In genomic region chr1:100352267-100353072, GRCh38 we compare ENCODE assay signal across 8 cellular contexts. TPM values are rescaled to one million over a fixed set of nuclear protein-coding genes. Genes with fewer than 3 reads are reported as not detected.
A peak's percentile ranks its signal among the peaks of the same experiment; 100 is the strongest.
DNase-seq lines count a peak whose midpoint lies in the region; ATAC-seq and TF ChIP-seq lines count a peak whose summit lies in the region.

CDC14A (plus strand) TSS chr1:100352506; CDS start chr1:100352955, 449 bp downstream.

- peak within 1 kb of the TSS; percentile 98 for H3K18ac ChIP-seq in H9 (ENCODE audit: insufficient read length, low read depth, low read length)

- H3K36me3 ChIP-seq in MG63 (no peaks in the 10 kb centered on the region), neuron (ENCODE audit: insufficient read depth, low read length) (no peaks in the 10 kb centered on the region), subcutaneous abdominal adipose tissue (ENCODE audit: control insufficient read depth in 5 of 5, insufficient read depth in 5 of 5, low read length in 5 of 5) (no peaks in the 10 kb centered on the region)

- no peaks in the 10 kb centered on the region for H3K9me3 ChIP-seq in H9 (ENCODE audit: control insufficient read depth, low read depth, low read length)
- H3K9me3 ChIP-seq in MG63, result no peaks in the 10 kb centered on the region
- H3K9me3 ChIP-seq in neuron (ENCODE audit: low read length), result no peaks in the 10 kb centered on the region
- no peaks in the 10 kb centered on the region for H3K9me3 ChIP-seq in subcutaneous abdominal adipose tissue (ENCODE audit: control insufficient read depth in 5 of 5, low read length in 5 of 5)

- peak within 1 kb of the TSS; percentile 92 to 97 for H3K4me3 Mint-ChIP-seq in H9

- H3K9me3 Mint-ChIP-seq in H9, result no peaks in the 10 kb centered on the region; a peak in 2 of 5 replicates

- H2AFZ ChIP-seq in H9 (ENCODE audit: low read length), result no peak within 1 kb of the TSS
- H2AFZ ChIP-seq in neuron (ENCODE audit: low read depth, low read length), result peak within 1 kb of the TSS; percentile 79

- no peaks in the 10 kb centered on the region for H3K79me2 ChIP-seq in H9 (ENCODE audit: insufficient read depth, low read length)

- no CpG with 5 or more reads among the region's 65 CpGs for WGBS in H9 (ENCODE audit: extremely low coverage, insufficient read length, low lambda C conversion rate)

- H3K27ac ChIP-seq in H9 (ENCODE audit: insufficient read length, low read depth, low read length), result peak within 1 kb of the TSS; percentile 94
- peak within 1 kb of the TSS; percentile 74 for H3K27ac ChIP-seq in foreskin keratinocyte
- H3K27ac ChIP-seq in subcutaneous abdominal adipose tissue (ENCODE audit: low read depth, low read length), result peak within 1 kb of the TSS; percentile 91

- H3K4me1 ChIP-seq in H9 (ENCODE audit: insufficient read depth, low read length) (peaks cover 4% of the 10 kb centered on the region; the same call in 1 of the 2 replicates), foreskin keratinocyte (peaks cover 15% of the 10 kb centered on the region), neuron (ENCODE audit: insufficient read depth, low read length) (peaks cover 30% of the 10 kb centered on the region), subcutaneous abdominal adipose tissue (ENCODE audit: control insufficient read depth in 5 of 5, insufficient read depth in 5 of 5, low read length in 5 of 5) (peaks cover 10 to 39% (median 26%) of the 10 kb centered on the region in 5 donors)

- no peak within 1 kb of the TSS for H3K23ac ChIP-seq in H9 (ENCODE audit: insufficient read length, low read depth, low read length)

- peak within 1 kb of the TSS; percentile 97 for H3K14ac ChIP-seq in H9 (ENCODE audit: insufficient read depth, low read length)

- no peak within 1 kb of the TSS for H2BK20ac ChIP-seq in H9 (ENCODE audit: low read depth, low read length, poor library complexity, severe bottlenecking)

- H3K56ac ChIP-seq in H9 (ENCODE audit: insufficient read length, low read depth, low read length), result no peak within 1 kb of the TSS

- H3K9ac ChIP-seq in H9 (ENCODE audit: extremely low read depth, insufficient read length, low read length) (peak within 1 kb of the TSS; percentile 92), subcutaneous abdominal adipose tissue (ENCODE audit: low read length in 5 of 5) (peak within 1 kb of the TSS; percentile 71 to 87 (median 74))

- H4K20me1 ChIP-seq in H9 (ENCODE audit: control insufficient read depth, insufficient read depth, insufficient read length), result no peaks in the 10 kb centered on the region

- H3K27ac Mint-ChIP-seq in H9, result peak within 1 kb of the TSS; percentile 95 to 99 (median 98)

- peak; percentile 74 for ATAC-seq in foreskin keratinocyte

- H3K4me3 ChIP-seq in MG63, result peak within 1 kb of the TSS; percentile 77
- peak within 1 kb of the TSS; percentile 93 for H3K4me3 ChIP-seq in neuron (ENCODE audit: low read length)
- peak within 1 kb of the TSS; percentile 89 to 95 (median 91) for H3K4me3 ChIP-seq in subcutaneous abdominal adipose tissue (ENCODE audit: low read depth in 1 of 5, low read length in 5 of 5)

- H3T11ph ChIP-seq in H9 (ENCODE audit: low read length), result peak within 1 kb of the TSS; percentile 12

- H2AK5ac ChIP-seq in H9 (ENCODE audit: insufficient read length, low read length), result no peak within 1 kb of the TSS

- H2BK5ac ChIP-seq in H9 (ENCODE audit: insufficient read length, low read length), result peak within 1 kb of the TSS; percentile 83

- H4K5ac ChIP-seq in H9 (ENCODE audit: insufficient read length, low read depth, low read length), result peak within 1 kb of the TSS; percentile 82

- H3K79me1 ChIP-seq in H9 (ENCODE audit: insufficient read depth, low read depth, low read length, poor library complexity, severe bottlenecking), result peaks cover 4% of the 10 kb centered on the region

- no peak within 1 kb of the TSS for H2BK12ac ChIP-seq in H9 (ENCODE audit: insufficient read length, low read depth, low read length)

- no peaks in the 10 kb centered on the region for H3K27me3 ChIP-seq in H9 (ENCODE audit: insufficient read depth, low read length)
- no peaks in the 10 kb centered on the region for H3K27me3 ChIP-seq in MG63
- no peaks in the 10 kb centered on the region for H3K27me3 ChIP-seq in foreskin keratinocyte
- H3K27me3 ChIP-seq in neuron (ENCODE audit: insufficient read depth, low read length), result no peaks in the 10 kb centered on the region
- no peaks in the 10 kb centered on the region for H3K27me3 ChIP-seq in subcutaneous abdominal adipose tissue (ENCODE audit: control insufficient read depth in 5 of 5, insufficient read depth in 4 of 5, low read length in 5 of 5)

- H4K91ac ChIP-seq in H9 (ENCODE audit: insufficient read length, low read depth, low read length), result no peak within 1 kb of the TSS

- no peak within 1 kb of the TSS for H4K8ac ChIP-seq in H9 (replicated peaks; ENCODE audit: insufficient read length, low read depth, low read length)

- peaks cover 3 to 8% (median 5%) of the 10 kb centered on the region in 3 experiments for H3K36me3 Mint-ChIP-seq in H9 (ENCODE audit: insufficient read depth in 1 of 3, low read depth in 3 of 3)

- no peaks in the 10 kb centered on the region; the same call in 1 of the 2 replicates for H3K27me3 Mint-ChIP-seq in H9 (ENCODE audit: low read depth)

- H3K4me1 Mint-ChIP-seq in H9, result peaks cover 23 to 33% of the 10 kb centered on the region in 2 experiments

- H2BK15ac ChIP-seq in H9 (ENCODE audit: low read depth, low read length), result no peak within 1 kb of the TSS

- peak within 1 kb of the TSS; percentile 62 for H2BK120ac ChIP-seq in H9 (ENCODE audit: low read depth, low read length, poor library complexity, severe bottlenecking)

- TF ChIP-seq CTCF in H9 (conservative IDR thresholded peaks at IDR 0.05) (no peak), foreskin keratinocyte (conservative IDR thresholded peaks at IDR 0.05) (no peak)

- DNase-seq in G401 (ENCODE audit: low spot score) (peak; percentile 82), H9 (peak; percentile 99), MG63 (peak; percentile 96), SIG-M5 (lab: John Stamatoyannopoulos, UW) (peak; percentile 54), activated gamma-delta T cell treated with Interleukin-2 at 50 U/mL for 16 hours (peak; percentile 86), foreskin keratinocyte (peak; percentile 81 to 88)

- in situ Hi-C loops in G401 (cut with HindIII; ENCODE audit: low sequenced_read_pairs), result no loop called here

- peaks cover 7% of the 10 kb centered on the region for H3K23me2 ChIP-seq in H9 (ENCODE audit: insufficient read length, low read depth, low read length, poor library complexity, severe bottlenecking)

- H3K4me2 ChIP-seq in H9 (ENCODE audit: insufficient read depth, insufficient read length, low read length), result peak within 1 kb of the TSS; percentile 87

- H3K4ac ChIP-seq in H9 (ENCODE audit: low read depth, low read length), result no peak within 1 kb of the TSS; the same call in 1 of the 2 replicates

RNA-seq across cellular contexts. Expression of gene CDC14A, which starts in this region (rescaled TPM):
- 4.1 and 9.9 TPM in 2 replicates for total RNA-seq in G401 (2014; rRNA removed; shearing (Covaris generic))
- total RNA-seq in H9 (2021), result 8.4 and 8.9 TPM in 2 replicates
- total RNA-seq in MG63 (2014; rRNA removed; shearing (Covaris generic); ENCODE audit: low replicate concordance), result 0.46 and 2.2 TPM in 2 replicates
- 2.6 and 3.1 TPM in 2 replicates for total RNA-seq in foreskin keratinocyte
- 0.58 TPM in 2 replicates for polyA plus RNA-seq in foreskin keratinocyte

Comparison
In these comparisons a context has a peak if more than half of its experiments do, and no peak if none do; other contexts are left out.
1. Peak in every context shown above with its lines: DNase-seq, ATAC-seq, H3K4me3 ChIP-seq and H3K27ac ChIP-seq.